26 cellular contexts compared by ENCODE assay signal in the genomic region with DNA sequence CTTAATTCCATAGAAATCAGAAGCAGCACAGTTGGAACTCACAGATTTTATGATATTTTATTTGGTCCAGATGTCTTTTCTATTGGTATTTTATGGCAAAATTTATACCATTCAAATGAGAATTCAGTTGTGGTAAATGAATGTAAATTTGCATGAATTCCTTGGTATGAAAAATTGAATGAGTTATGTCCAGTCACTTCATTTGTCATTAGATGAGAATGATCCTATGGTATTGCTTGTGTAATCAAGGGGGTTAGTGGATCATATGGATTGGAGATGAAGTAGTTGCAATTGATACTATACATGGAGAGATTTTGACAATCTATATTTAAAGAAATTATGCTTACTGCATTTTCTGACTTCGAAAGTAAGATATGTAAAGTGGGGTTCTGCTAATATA.
"Had no signal": no experiment of that assay in that cellular context is flagged by ENCODE, and none has a peak within 500 bp of the region (broad histone marks: within the 10 kb centered on the region; RNA-seq: fewer than 3 reads in every experiment).

No MANE protein-coding gene starts in this region.

- H3K36me3 ChIP-seq: ascending aorta, brain microvascular endothelial cell, esophagus squamous epithelium, gastroesophageal sphincter, heart right ventricle, WERI-Rb-1 had no signal

- H3K27me3 ChIP-seq: ascending aorta, brain microvascular endothelial cell, esophagus squamous epithelium, gastroesophageal sphincter, heart right ventricle had no signal

- H3K27ac ChIP-seq: ascending aorta, brain microvascular endothelial cell, esophagus squamous epithelium, gastroesophageal sphincter, heart right ventricle, WERI-Rb-1 had no signal

- ATAC-seq: activated CD4-positive, CD25-positive, alpha-beta regulatory T cell treated with anti-CD3 and anti-CD28 coated beads, Interleukin-2, amount 50 U/mL, for 24 hours; activated CD8-positive, alpha-beta T cell treated with anti-CD3 and anti-CD28 coated beads for 36 hours; activated naive CD4-positive, alpha-beta T cell treated with anti-CD3 and anti-CD28 coated beads, Interleukin-2, amount 50 U/mL, for 72 hours; gastroesophageal sphincter; heart right ventricle; T-helper 17 cell had no signal

- H3K9me3 ChIP-seq: ascending aorta, esophagus squamous epithelium, gastroesophageal sphincter, heart right ventricle had no signal

- FAIRE-seq: endothelial cell of umbilical vein had no signal

- DNase-seq: activated B cell treated with CpG ODN at 0.5 μM for 24 hours; activated CD4-positive, alpha-beta T cell treated with anti-CD3 and anti-CD28 coated beads for 48 hours; activated CD4-positive, alpha-beta T cell treated with anti-CD3 and anti-CD28 coated beads, Interleukin-2, amount 50 U/mL, for 1 hour; activated CD4-positive, alpha-beta T cell treated with anti-CD3 and anti-CD28 coated beads, Interleukin-2, amount 50 U/mL, for 48 hours; activated CD8-positive, alpha-beta memory T cell treated with anti-CD3 and anti-CD28 coated beads for 24 hours; activated CD8-positive, alpha-beta T cell treated with anti-CD3 and anti-CD28 coated beads for 36 hours; activated effector memory CD4-positive, alpha-beta T cell treated with anti-CD3 and anti-CD28 coated beads, Interleukin-2, amount 50 U/mL, for 16 hours; activated naive CD4-positive, alpha-beta T cell treated with anti-CD3 and anti-CD28 coated beads, Interleukin-2, amount 10 ng/mL, durations not matched to agents 7 days and 5 days; activated naive CD8-positive, alpha-beta T cell treated with anti-CD3 and anti-CD28 coated beads, Interleukin-2, amount 10 ng/mL, durations not matched to agents 7 days and 5 days; activated T-cell treated with anti-CD3 and anti-CD28 coated beads, Interleukin-2, amount 50 U/mL, for 48 hours; brain microvascular endothelial cell; caudate nucleus; cortex of kidney; effector CD8-positive, alpha-beta T cell; esophagus squamous epithelium; foreskin melanocyte; heart right ventricle; T-helper 1 cell; T-helper 17 cell; T1000; WERI-Rb-1 had no signal

- H3K4me3 ChIP-seq: ascending aorta, esophagus squamous epithelium, gastroesophageal sphincter, heart right ventricle had no signal
